16 cellular contexts compared by ENCODE assay signal in the genomic region with DNA sequence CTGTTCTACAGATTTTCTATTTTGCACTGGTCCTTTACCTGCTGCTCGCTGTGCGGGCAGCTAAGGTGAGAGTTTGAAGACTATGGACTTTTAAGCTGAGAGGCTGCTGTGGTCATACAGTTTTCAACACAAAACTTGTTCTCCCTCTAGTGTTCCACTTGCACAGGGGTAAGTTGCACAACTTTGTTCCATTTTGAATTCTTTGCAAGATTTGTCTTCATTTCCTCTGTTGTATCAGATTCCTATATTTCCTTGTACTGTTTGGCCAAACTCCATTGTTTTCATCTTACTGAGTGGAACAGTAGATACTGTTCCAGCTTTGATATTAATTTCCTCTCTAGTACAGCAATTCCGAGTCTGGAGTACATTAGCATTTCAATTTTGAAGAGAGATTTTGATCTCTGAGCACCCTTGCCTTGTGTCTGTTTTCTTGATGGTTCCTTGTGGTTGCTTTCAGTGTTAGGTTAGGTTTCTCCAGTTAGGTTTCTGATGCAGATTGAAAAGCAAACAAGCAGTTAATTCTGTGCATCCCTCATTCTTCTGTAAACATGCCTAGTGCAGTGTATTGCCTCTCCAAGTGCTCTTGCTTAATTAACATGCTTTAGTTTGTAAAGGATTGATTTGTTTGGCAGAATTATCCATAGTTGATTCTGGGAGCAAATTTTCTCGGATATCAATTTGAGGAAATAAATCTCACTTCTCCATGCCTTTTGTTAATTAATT.
A peak's percentile ranks its signal among the peaks of the same experiment; 100 is the strongest.
DNase-seq lines count a peak whose midpoint lies in the region; ATAC-seq and TF ChIP-seq lines count a peak whose summit lies in the region.
"Had no signal": no experiment of that assay in that cellular context is flagged by ENCODE, and none has a peak within 500 bp of the region (broad histone marks: within the 10 kb centered on the region; RNA-seq: fewer than 3 reads in every experiment).

No MANE protein-coding gene starts in this region.

- intact Hi-C loops in left cardiac atrium (cut with DNase I) = loop anchor here in 1 of 2 donors (10.0 kb wide), 2 partner anchors 181 to 481 kb away; no protein-coding TSS in a partner anchor

- H3K27me3 ChIP-seq in H9 (ENCODE audit: insufficient read depth, low read length) = no peaks in the 10 kb centered on the region
- no peaks in the 10 kb centered on the region for H3K27me3 ChIP-seq in brain microvascular endothelial cell (replicated peaks)
- H3K27me3 ChIP-seq: MG63, ovary, SJSA1, stomach had no signal

- ATAC-seq in left cardiac atrium = peak; percentile 43 to 70
- ATAC-seq in GM19395 (IDR thresholded peaks at IDR 0.05; ENCODE audit: unreplicated experiment) = no peak
- no peak for ATAC-seq in GM19324 (IDR thresholded peaks at IDR 0.05; ENCODE audit: low FRiP score, unreplicated experiment)
- ATAC-seq: left colon had no signal

- H3K9me3 ChIP-seq in H9 (ENCODE audit: control insufficient read depth, low read depth, low read length) = no peaks in the 10 kb centered on the region
- H3K9me3 ChIP-seq: MG63, ovary, SJSA1, stomach had no signal

- in situ Hi-C loops in brain microvascular endothelial cell (cut with HindIII; ENCODE audit: low pct_ligation_motif_present, low sequenced_read_pairs) = no loop called here

- CTCF ChIA-PET in RWPE1 (lab: Yijun Ruan, JAX) = no interaction called here

- no peak overlapping the region for H2BK120ac ChIP-seq in H9 (ENCODE audit: low read depth, low read length, poor library complexity, severe bottlenecking)

- no peak overlapping the region for H3K4me3 ChIP-seq in brain microvascular endothelial cell (ENCODE audit: low read depth, low read length)
- H3K4me3 ChIP-seq: MG63, ovary, SJSA1, stomach had no signal

- H4K91ac ChIP-seq in H9 (ENCODE audit: insufficient read length, low read depth, low read length) = no peak overlapping the region

- H3K56ac ChIP-seq in H9 (ENCODE audit: insufficient read length, low read depth, low read length) = no peak overlapping the region

- no peaks in the 10 kb centered on the region; a peak in 1 of 7 replicates for H3K36me3 Mint-ChIP-seq in H9 (ENCODE audit: insufficient read depth in 1 of 3, low read depth in 3 of 3)

- no peak overlapping the region for H2BK5ac ChIP-seq in H9 (ENCODE audit: insufficient read length, low read length)

- H3K79me1 ChIP-seq in H9 (ENCODE audit: insufficient read depth, low read depth, low read length, poor library complexity, severe bottlenecking) = no peaks in the 10 kb centered on the region

- H2AFZ ChIP-seq in H9 (ENCODE audit: low read length) = no peak overlapping the region

- no peaks in the 10 kb centered on the region; the same call in 1 of the 2 replicates for H3K4me1 ChIP-seq in H9 (ENCODE audit: insufficient read depth, low read length)
- H3K4me1 ChIP-seq: SJSA1 had no signal

- no peak overlapping the region for H3K4ac ChIP-seq in H9 (ENCODE audit: low read depth, low read length)

- H3K27ac ChIP-seq in H9 (ENCODE audit: insufficient read length, low read depth, low read length) (no peak overlapping the region), brain microvascular endothelial cell (no peak overlapping the region), RWPE1 (no peak overlapping the region)
- H3K27ac ChIP-seq: ovary, SJSA1 had no signal

- H3K27me3 Mint-ChIP-seq in H9 (ENCODE audit: low read depth) = no peaks in the 10 kb centered on the region
- H3K27me3 Mint-ChIP-seq: activated T-cell treated with anti-CD3 and anti-CD28 coated beads, Interleukin-2, amount 50 U/mL, for 24 hours had no signal

- H2AK5ac ChIP-seq in H9 (ENCODE audit: insufficient read length, low read length) = no peak overlapping the region

- POLR2A ChIA-PET in RWPE1 (lab: Yijun Ruan, JAX; ENCODE audit: low non-redundant PET) = no interaction called here

- H3K18ac ChIP-seq in H9 (ENCODE audit: insufficient read length, low read depth, low read length) = no peak overlapping the region

- no peak overlapping the region for H2BK20ac ChIP-seq in H9 (ENCODE audit: low read depth, low read length, poor library complexity, severe bottlenecking)

- no peak overlapping the region for H3K4me3 Mint-ChIP-seq in H9
- H3K4me3 Mint-ChIP-seq: activated T-cell treated with anti-CD3 and anti-CD28 coated beads, Interleukin-2, amount 50 U/mL, for 24 hours had no signal

- H3K4me2 ChIP-seq in H9 (ENCODE audit: insufficient read depth, insufficient read length, low read length) = no peak overlapping the region

- H2BK15ac ChIP-seq in H9 (ENCODE audit: low read depth, low read length) = no peak overlapping the region

- H2BK12ac ChIP-seq in H9 (ENCODE audit: insufficient read length, low read depth, low read length) = no peak overlapping the region

- H4K8ac ChIP-seq in H9 (replicated peaks; ENCODE audit: insufficient read length, low read depth, low read length) = no peak overlapping the region

- H3K23me2 ChIP-seq in H9 (ENCODE audit: insufficient read length, low read depth, low read length, poor library complexity, severe bottlenecking) = no peaks in the 10 kb centered on the region

- WGBS in H9 (ENCODE audit: extremely low coverage, insufficient read length, low lambda C conversion rate) = no CpG with 5 or more reads among the region's 4 CpGs

- H3K14ac ChIP-seq in H9 (ENCODE audit: insufficient read depth, low read length) = no peak overlapping the region

- H3K23ac ChIP-seq in H9 (ENCODE audit: insufficient read length, low read depth, low read length) = no peak overlapping the region

- H3K4me1 Mint-ChIP-seq in H9 = peaks cover 11 to 17% of the 10 kb centered on the region in 2 experiments

- TF ChIP-seq CTCF in H9 (conservative IDR thresholded peaks at IDR 0.05) = 0 out of 3 replicates have a peak, but pooled peaks have one; percentile 27
- TF ChIP-seq CTCF in brain microvascular endothelial cell (IDR thresholded peaks at IDR 0.05; ENCODE audit: low read depth, low read length, missing control alignments) = peak; percentile 39
- no peak for TF ChIP-seq CTCF in RWPE1 (conservative IDR thresholded peaks at IDR 0.05; ENCODE audit: low read depth)

- H3K79me2 ChIP-seq in H9 (ENCODE audit: insufficient read depth, low read length) = no peaks in the 10 kb centered on the region

- H3K27ac Mint-ChIP-seq in H9 = no peak overlapping the region
- H3K27ac Mint-ChIP-seq: activated T-cell treated with anti-CD3 and anti-CD28 coated beads, Interleukin-2, amount 50 U/mL, for 24 hours had no signal

- no peak overlapping the region for H3K9ac ChIP-seq in H9 (ENCODE audit: extremely low read depth, insufficient read length, low read length)

- H4K20me1 ChIP-seq in H9 (ENCODE audit: control insufficient read depth, insufficient read depth, insufficient read length) = no peaks in the 10 kb centered on the region

- no peak overlapping the region for H3T11ph ChIP-seq in H9 (ENCODE audit: low read length)

- no peak overlapping the region for H4K5ac ChIP-seq in H9 (ENCODE audit: insufficient read length, low read depth, low read length)

- H3K36me3 ChIP-seq in brain microvascular endothelial cell (replicated peaks) = no peaks in the 10 kb centered on the region
- H3K36me3 ChIP-seq: MG63, ovary, SJSA1, stomach had no signal

- no peak for DNase-seq in H9
- no peak for DNase-seq in brain microvascular endothelial cell
- DNase-seq in left cardiac atrium = no peak
- DNase-seq in pulmonary artery endothelial cell (ENCODE audit: low read depth, low spot score) = peak; percentile 29
- DNase-seq in RWPE1 (ENCODE audit: low spot score) = no peak
- DNase-seq in DMS 273 treated with DMSO at 0.1 percent for 48 hours (lab: John Stamatoyannopoulos, UW) = no peak
- DNase-seq: activated T-cell treated with anti-CD3 and anti-CD28 coated beads, Interleukin-2, amount 50 U/mL, for 24 hours; anterior cingulate cortex; left colon; MG63; NCI-H524; ovary; stomach had no signal

- no peaks in the 10 kb centered on the region for H3K9me3 Mint-ChIP-seq in H9

Comparison
In these comparisons a context has a peak if more than half of its experiments do, and no peak if none do; other contexts are left out.
1. ATAC-seq: peak in left cardiac atrium (2 of 2); none in GM19395 (single experiment) and GM19324 (single experiment).